ENCODE assay signal across 8 cellular contexts in the genomic region with DNA sequence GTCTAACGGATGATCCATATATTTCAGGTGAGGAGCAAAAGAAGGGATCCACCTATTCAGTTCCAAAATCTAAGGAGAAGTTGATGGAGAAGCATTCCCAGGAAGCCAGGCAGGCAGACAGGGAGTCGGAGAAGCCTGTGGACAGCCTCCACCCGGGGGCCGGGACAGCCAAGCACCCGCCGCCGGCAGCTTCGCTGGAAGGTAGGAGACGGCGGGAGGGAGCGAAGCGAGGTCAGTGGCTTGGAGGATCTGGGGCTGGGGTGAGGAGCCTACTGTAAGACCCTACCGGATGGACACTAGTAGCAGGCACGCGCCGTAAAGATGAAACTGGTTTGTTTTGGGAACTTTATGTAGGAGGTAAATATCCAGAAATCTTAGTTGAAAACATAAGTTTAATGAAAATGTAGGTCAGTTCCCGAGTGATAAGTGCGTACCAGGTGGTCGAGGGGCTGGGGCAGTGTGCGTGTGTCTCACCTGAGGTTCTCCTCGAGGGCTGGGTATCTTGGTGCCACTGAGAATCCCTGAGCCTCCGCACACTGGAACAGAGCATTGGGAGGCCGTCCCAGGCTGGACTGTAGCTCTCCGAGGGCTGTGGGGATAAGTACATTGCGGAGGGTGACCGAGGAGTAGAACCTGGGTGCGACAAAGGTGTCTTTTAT. TPM values are rescaled to one million over a fixed set of nuclear protein-coding genes. Genes with fewer than 3 reads are reported as not detected.
DNase-seq lines count a peak whose midpoint lies in the region; ATAC-seq and TF ChIP-seq lines count a peak whose summit lies in the region.

No MANE protein-coding gene starts in this region.

- no peaks in the 10 kb centered on the region for H3K9me3 ChIP-seq in SJCRH30 (replicated peaks)

- no peaks in the 10 kb centered on the region for H3K9me3 Mint-ChIP-seq in natural killer cell treated with Interleukin-12 subunit alpha and Interleukin-12 subunit beta and Interleukin-15 and Interleukin-18, amount 100 ng/mL, for 72 hours

- peak; percentile 12 for DNase-seq in stimulated activated CD4-positive, alpha-beta T cell treated with anti-CD3 and anti-CD28 coated beads, Interleukin-12 subunit alpha, Interleukin-12 subunit beta, amount 100 ng/mL, for 4 hours
- no peak for DNase-seq in stimulated activated CD4-positive, alpha-beta T cell treated with anti-CD3 and anti-CD28 coated beads, Interleukin-4, amount 100 ng/mL, for 1 hour
- peak; percentile 49 to 55 for DNase-seq in SJCRH30
- no peak for DNase-seq in epithelial cell of esophagus (ENCODE audit: low read depth)
- DNase-seq in natural killer cell treated with Interleukin-12 subunit alpha and Interleukin-12 subunit beta and Interleukin-15 and Interleukin-18, amount 100 ng/mL, for 72 hours (ENCODE audit: low spot score), result peak; percentile 56
- no peak for DNase-seq in GM13976 (ENCODE audit: low spot score)
- no peak for DNase-seq in superior temporal gyrus (ENCODE audit: extremely low spot score)
- DNase-seq in NCI-H187 (lab: John Stamatoyannopoulos, UW), result no peak

- H3K27ac ChIP-seq in SJCRH30, result peak overlapping the region; percentile 48

- H3K4me3 Mint-ChIP-seq in natural killer cell treated with Interleukin-12 subunit alpha and Interleukin-12 subunit beta and Interleukin-15 and Interleukin-18, amount 100 ng/mL, for 72 hours, result peak overlapping the region; percentile 94

- peaks cover 23 to 33% of the 10 kb centered on the region in 2 donors for H3K4me1 Mint-ChIP-seq in natural killer cell treated with Interleukin-12 subunit alpha and Interleukin-12 subunit beta and Interleukin-15 and Interleukin-18, amount 100 ng/mL, for 72 hours (ENCODE audit: low read depth in 2 of 2)

- peaks cover 4% of the 10 kb centered on the region; the same call in 1 of the 2 replicates for H3K4me1 ChIP-seq in SJCRH30

- TF ChIP-seq CTCF in epithelial cell of esophagus (IDR thresholded peaks at IDR 0.05; ENCODE audit: insufficient read depth, low read depth, low read length, missing control alignments), result no peak
- no peak for TF ChIP-seq CTCF in GM13976 (IDR thresholded peaks at IDR 0.05; ENCODE audit: borderline replicate concordance, control extremely low read depth, extremely low read depth, insufficient read depth, missing control alignments)

- no peaks in the 10 kb centered on the region for H3K27me3 Mint-ChIP-seq in natural killer cell treated with Interleukin-12 subunit alpha and Interleukin-12 subunit beta and Interleukin-15 and Interleukin-18, amount 100 ng/mL, for 72 hours

- peaks cover 6% of the 10 kb centered on the region for H3K36me3 Mint-ChIP-seq in natural killer cell treated with Interleukin-12 subunit alpha and Interleukin-12 subunit beta and Interleukin-15 and Interleukin-18, amount 100 ng/mL, for 72 hours

- in situ Hi-C loops in GM13976 (cut with MboI; ENCODE audit: low sequenced_read_pairs, unreplicated experiment), result no loop called here

- H3K27ac Mint-ChIP-seq in natural killer cell treated with Interleukin-12 subunit alpha and Interleukin-12 subunit beta and Interleukin-15 and Interleukin-18, amount 100 ng/mL, for 72 hours, result peak overlapping the region; percentile 77 to 80

- H3K4me3 ChIP-seq in SJCRH30 (peak overlapping the region; percentile 93), epithelial cell of esophagus (ENCODE audit: low read length) (peak overlapping the region; percentile 95)

- peaks cover 27% of the 10 kb centered on the region for H3K36me3 ChIP-seq in SJCRH30

- no peaks in the 10 kb centered on the region for H3K27me3 ChIP-seq in SJCRH30

- ATAC-seq in natural killer cell treated with Interleukin-12 subunit alpha and Interleukin-12 subunit beta and Interleukin-15 and Interleukin-18, amount 100 ng/mL, for 72 hours, result peak in 1 of 2 donors; percentile 52

RNA-seq across cellular contexts. Expression of a gene that starts 0.7 kb away (rescaled TPM):
- total RNA-seq in SJCRH30 (2014; rRNA removed; shearing (Covaris generic)), result 9.9 and 12.7 TPM in 2 replicates
- total RNA-seq in natural killer cell treated with Interleukin-12 subunit alpha and Interleukin-12 subunit beta and Interleukin-15 and Interleukin-18, amount 100 ng/mL, for 72 hours, result 10 to 100 TPM in 1 of 2 donors, 1 to 10 TPM in 1; 9.3 to 19.1 TPM

RNA-seq across cellular contexts. Expression of a gene that starts 0.8 kb away (rescaled TPM):
- 71.1 and 75.6 TPM in 2 replicates for total RNA-seq in SJCRH30 (2014; rRNA removed; shearing (Covaris generic))
- 100 to 1,000 TPM in 1 of 2 donors, 10 to 100 TPM in 1; 92.8 to 146 TPM for total RNA-seq in natural killer cell treated with Interleukin-12 subunit alpha and Interleukin-12 subunit beta and Interleukin-15 and Interleukin-18, amount 100 ng/mL, for 72 hours

RNA-seq across cellular contexts. Expression of a gene that starts 28.1 kb away (rescaled TPM):
- 29.0 and 35.1 TPM in 2 replicates for total RNA-seq in SJCRH30 (2014; rRNA removed; shearing (Covaris generic))
- total RNA-seq in natural killer cell treated with Interleukin-12 subunit alpha and Interleukin-12 subunit beta and Interleukin-15 and Interleukin-18, amount 100 ng/mL, for 72 hours, result 100 to 1,000 TPM in 1 of 2 donors, 10 to 100 TPM in 1; 60.8 to 115 TPM

RNA-seq across cellular contexts. Expression of a gene that starts 43.2 kb away (rescaled TPM):
- total RNA-seq in SJCRH30 (2014; rRNA removed; shearing (Covaris generic)), result 6.0 and 7.2 TPM in 2 replicates
- total RNA-seq in natural killer cell treated with Interleukin-12 subunit alpha and Interleukin-12 subunit beta and Interleukin-15 and Interleukin-18, amount 100 ng/mL, for 72 hours, result 1 to 10 TPM; 6.8 to 8.4 TPM

RNA-seq across cellular contexts. Expression of a gene that starts 44.9 kb away (rescaled TPM):
- 1.6 and 1.7 TPM in 2 replicates for total RNA-seq in SJCRH30 (2014; rRNA removed; shearing (Covaris generic))
- total RNA-seq in natural killer cell treated with Interleukin-12 subunit alpha and Interleukin-12 subunit beta and Interleukin-15 and Interleukin-18, amount 100 ng/mL, for 72 hours, result not detected

Comparison
In these comparisons a context has a peak if more than half of its experiments do, and no peak if none do; other contexts are left out.
1. DNase-seq: peak in stimulated activated CD4-positive, alpha-beta T cell treated with anti-CD3 and anti-CD28 coated beads, Interleukin-12 subunit alpha, Interleukin-12 subunit beta, amount 100 ng/mL, for 4 hours (single experiment), SJCRH30 (2 of 2) and natural killer cell treated with Interleukin-12 subunit alpha and Interleukin-12 subunit beta and Interleukin-15 and Interleukin-18, amount 100 ng/mL, for 72 hours (single experiment); none in stimulated activated CD4-positive, alpha-beta T cell treated with anti-CD3 and anti-CD28 coated beads, Interleukin-4, amount 100 ng/mL, for 1 hour (single experiment), epithelial cell of esophagus (single experiment), GM13976 (single experiment), superior temporal gyrus (single experiment) and NCI-H187 (0 of 2).